Comparison of ENCODE assay signal across 8 cellular contexts in genomic region chr12:57514246-57514645, GRCh38. TPM values are rescaled to one million over a fixed set of nuclear protein-coding genes. Genes with fewer than 3 reads are reported as not detected.
DNase-seq lines count a peak whose midpoint lies in the region; ATAC-seq and TF ChIP-seq lines count a peak whose summit lies in the region.
"Not testable (repeated sequence)": the region's sequence is repeated elsewhere in the genome, so short reads cannot be mapped to it uniquely, and the experiment has no call there.
"Had no signal": no experiment of that assay in that cellular context is flagged by ENCODE, and none has a peak within 500 bp of the region (broad histone marks: within the 10 kb centered on the region; RNA-seq: fewer than 3 reads in every experiment).

No MANE protein-coding gene starts in this region.

- peaks cover 73% of the 10 kb centered on the region for H3K36me3 Mint-ChIP-seq in activated CD4-positive, alpha-beta T cell treated with anti-CD3 and anti-CD28 coated beads for 36 hours (ENCODE audit: low read depth)
- peaks cover 72% of the 10 kb centered on the region for H3K36me3 Mint-ChIP-seq in activated naive CD4-positive, alpha-beta T cell treated with anti-CD3 and anti-CD28 coated beads for 36 hours (ENCODE audit: low read depth)
- peaks cover 85% of the 10 kb centered on the region for H3K36me3 Mint-ChIP-seq in endodermal cell (ENCODE audit: low read depth)
- H3K36me3 Mint-ChIP-seq in naive thymus-derived CD4-positive, alpha-beta T cell = peaks cover 5 to 48% (median 38%) of the 10 kb centered on the region in 5 donors
- peaks cover 62 to 78% of the 10 kb centered on the region in 2 donors for H3K36me3 Mint-ChIP-seq in stimulated activated naive B cell treated with anti-CD40 and anti-IgM and Interleukin-4, amounts not matched to agents 10 μg/mL and 1 μg/mL and 100 μg/mL, for 72 hours

- H3K27ac ChIP-seq in C4-2B (peak overlapping the region; percentile 74), RWPE1 (peak overlapping the region; percentile 64)
- H3K27ac ChIP-seq in endodermal cell (ENCODE audit: low read depth, low read length); naive thymus-derived CD4-positive, alpha-beta T cell (ENCODE audit: low read depth, low read length): not testable (repeated sequence)

- peaks cover 94% of the 10 kb centered on the region for H3K36me3 ChIP-seq in endodermal cell (ENCODE audit: control insufficient read depth, insufficient read depth, low read length)
- peaks cover 24 to 80% (median 27%) of the 10 kb centered on the region in 3 experiments for H3K36me3 ChIP-seq in naive thymus-derived CD4-positive, alpha-beta T cell (ENCODE audit: control insufficient read depth in 2 of 3, insufficient read depth in 3 of 3, low read length in 3 of 3)

- not testable (repeated sequence) for TF ChIP-seq CTCF in C4-2B (conservative IDR thresholded peaks at IDR 0.05); RWPE1 (conservative IDR thresholded peaks at IDR 0.05; ENCODE audit: low read depth); endodermal cell (conservative IDR thresholded peaks at IDR 0.05)

- peaks cover 10% of the 10 kb centered on the region for H3K4me1 ChIP-seq in endodermal cell (ENCODE audit: control insufficient read depth, insufficient read depth, low read length)
- peaks cover 2 to 14% of the 10 kb centered on the region in 2 donors for H3K4me1 ChIP-seq in naive thymus-derived CD4-positive, alpha-beta T cell (ENCODE audit: control insufficient read depth in 2 of 2, insufficient read depth in 2 of 2, low read length in 2 of 2)

- H3K4me3 ChIP-seq in endodermal cell (ENCODE audit: low read length); naive thymus-derived CD4-positive, alpha-beta T cell (ENCODE audit: low read length): not testable (repeated sequence)

- H3K9ac ChIP-seq in endodermal cell (ENCODE audit: extremely low read depth, low read length, poor library complexity, severe bottlenecking) = not testable (repeated sequence)

- H3K4me3 Mint-ChIP-seq in activated CD4-positive, alpha-beta T cell treated with anti-CD3 and anti-CD28 coated beads for 36 hours; activated naive CD4-positive, alpha-beta T cell treated with anti-CD3 and anti-CD28 coated beads for 36 hours; endodermal cell; naive thymus-derived CD4-positive, alpha-beta T cell; stimulated activated naive B cell treated with anti-CD40 and anti-IgM and Interleukin-4, amounts not matched to agents 10 μg/mL and 1 μg/mL and 100 μg/mL, for 72 hours: not testable (repeated sequence)

- POLR2A ChIA-PET in RWPE1 (lab: Yijun Ruan, JAX; ENCODE audit: low non-redundant PET) = interaction anchor here (0.6 to 0.7 kb wide), 2 partner anchors 20 to 55 kb away, joined by 3 read pairs; no protein-coding TSS in a partner anchor
- POLR2A ChIA-PET in activated CD4-positive, alpha-beta T cell treated with anti-CD3 and anti-CD28 coated beads for 36 hours (lab: Charles Lee) = interaction anchor here (0.6 to 1.2 kb wide), 3 partner anchors 12 to 26 kb away, joined by 3 to 7 read pairs (median 4); partner anchors contain the start of gene MARS1
- POLR2A ChIA-PET in naive thymus-derived CD4-positive, alpha-beta T cell (lab: Charles Lee) = interaction anchor here (0.6 to 3.4 kb wide), 7 partner anchors 8 to 177 kb away, joined by 3 to 9 read pairs (median 4); no protein-coding TSS in a partner anchor

- WGBS in endodermal cell (ENCODE audit: insufficient coverage in 1 of 2, insufficient read length in 1 of 2), 2 experiments = 96 to 97% methylated on average over 4 to 9 of the region's 9 CpGs

- DNase-seq in RWPE1 (ENCODE audit: low spot score); activated CD4-positive, alpha-beta T cell treated with anti-CD3 and anti-CD28 coated beads for 36 hours; activated naive CD4-positive, alpha-beta T cell treated with anti-CD3 and anti-CD28 coated beads for 36 hours; endodermal cell; naive thymus-derived CD4-positive, alpha-beta T cell; stimulated activated naive B cell treated with anti-CD40 and anti-IgM and Interleukin-4, amounts not matched to agents 10 μg/mL and 1 μg/mL and 100 μg/mL, for 72 hours: not testable (repeated sequence)

- not testable (repeated sequence) for ATAC-seq in activated CD4-positive, alpha-beta T cell treated with anti-CD3 and anti-CD28 coated beads for 36 hours; naive thymus-derived CD4-positive, alpha-beta T cell; stimulated activated naive B cell treated with anti-CD40 and anti-IgM and Interleukin-4, amounts not matched to agents 10 μg/mL and 1 μg/mL and 100 μg/mL, for 72 hours (replicated peaks)

- H3K27ac Mint-ChIP-seq in activated CD4-positive, alpha-beta T cell treated with anti-CD3 and anti-CD28 coated beads for 36 hours = peak overlapping the region; percentile 33
- H3K27ac Mint-ChIP-seq in activated naive CD4-positive, alpha-beta T cell treated with anti-CD3 and anti-CD28 coated beads for 36 hours = peak overlapping the region; percentile 6
- H3K27ac Mint-ChIP-seq in endodermal cell = peak overlapping the region; percentile 9
- peak overlapping the region in 5 of 9 donors; percentile 32 to 85 (median 65) for H3K27ac Mint-ChIP-seq in naive thymus-derived CD4-positive, alpha-beta T cell
- H3K27ac Mint-ChIP-seq in stimulated activated naive B cell treated with anti-CD40 and anti-IgM and Interleukin-4, amounts not matched to agents 10 μg/mL and 1 μg/mL and 100 μg/mL, for 72 hours = peak overlapping the region; percentile 65

- not testable (repeated sequence) for H3K27me3 Mint-ChIP-seq in activated CD4-positive, alpha-beta T cell treated with anti-CD3 and anti-CD28 coated beads for 36 hours; activated naive CD4-positive, alpha-beta T cell treated with anti-CD3 and anti-CD28 coated beads for 36 hours (ENCODE audit: low read depth); endodermal cell (ENCODE audit: insufficient read depth); naive thymus-derived CD4-positive, alpha-beta T cell; stimulated activated naive B cell treated with anti-CD40 and anti-IgM and Interleukin-4, amounts not matched to agents 10 μg/mL and 1 μg/mL and 100 μg/mL, for 72 hours

- H3K9me3 ChIP-seq in endodermal cell (ENCODE audit: control insufficient read depth, low read length); naive thymus-derived CD4-positive, alpha-beta T cell (ENCODE audit: control insufficient read depth in 2 of 3, low read length in 3 of 3): not testable (repeated sequence)

- CTCF ChIA-PET in RWPE1 (lab: Yijun Ruan, JAX) = not testable (repeated sequence)
- CTCF ChIA-PET in activated CD4-positive, alpha-beta T cell treated with anti-CD3 and anti-CD28 coated beads for 36 hours (lab: Charles Lee) = interaction anchor here (0.6 to 1.7 kb wide), 5 partner anchors 38 to 999 kb away, joined by 3 read pairs; no protein-coding TSS in a partner anchor
- CTCF ChIA-PET in activated naive CD4-positive, alpha-beta T cell treated with anti-CD3 and anti-CD28 coated beads for 36 hours (lab: Charles Lee) = interaction anchor here (0.7 to 1.6 kb wide), 2 partner anchors 38 to 55 kb away, joined by 4 read pairs; no protein-coding TSS in a partner anchor
- CTCF ChIA-PET in naive thymus-derived CD4-positive, alpha-beta T cell (lab: Charles Lee) = interaction anchor here (0.6 to 1.7 kb wide), 2 partner anchors 37 to 207 kb away, joined by 4 read pairs; no protein-coding TSS in a partner anchor

- H3K27me3 ChIP-seq in endodermal cell (ENCODE audit: control insufficient read depth, insufficient read depth, low read length, poor library complexity, severe bottlenecking); naive thymus-derived CD4-positive, alpha-beta T cell (ENCODE audit: control insufficient read depth in 2 of 2, insufficient read depth in 2 of 2, low read length in 2 of 2): not testable (repeated sequence)

- not testable (repeated sequence) for H3K9me3 Mint-ChIP-seq in activated CD4-positive, alpha-beta T cell treated with anti-CD3 and anti-CD28 coated beads for 36 hours (ENCODE audit: low read depth); activated naive CD4-positive, alpha-beta T cell treated with anti-CD3 and anti-CD28 coated beads for 36 hours; endodermal cell; naive thymus-derived CD4-positive, alpha-beta T cell; stimulated activated naive B cell treated with anti-CD40 and anti-IgM and Interleukin-4, amounts not matched to agents 10 μg/mL and 1 μg/mL and 100 μg/mL, for 72 hours

- H3K4me1 Mint-ChIP-seq in activated CD4-positive, alpha-beta T cell treated with anti-CD3 and anti-CD28 coated beads for 36 hours = peaks cover 17% of the 10 kb centered on the region
- peaks cover 32% of the 10 kb centered on the region for H3K4me1 Mint-ChIP-seq in activated naive CD4-positive, alpha-beta T cell treated with anti-CD3 and anti-CD28 coated beads for 36 hours (ENCODE audit: low read depth)
- peaks cover 34% of the 10 kb centered on the region for H3K4me1 Mint-ChIP-seq in endodermal cell
- H3K4me1 Mint-ChIP-seq in naive thymus-derived CD4-positive, alpha-beta T cell = peaks cover 19 to 39% (median 21%) of the 10 kb centered on the region in 7 donors
- peaks cover 17 to 37% of the 10 kb centered on the region in 2 donors for H3K4me1 Mint-ChIP-seq in stimulated activated naive B cell treated with anti-CD40 and anti-IgM and Interleukin-4, amounts not matched to agents 10 μg/mL and 1 μg/mL and 100 μg/mL, for 72 hours

- intact Hi-C loops in activated CD4-positive, alpha-beta T cell treated with anti-CD3 and anti-CD28 coated beads for 36 hours (cut with DNase I, micrococcal nuclease); activated naive CD4-positive, alpha-beta T cell treated with anti-CD3 and anti-CD28 coated beads for 36 hours (cut with micrococcal nuclease); naive thymus-derived CD4-positive, alpha-beta T cell (cut with micrococcal nuclease): not testable (repeated sequence)

RNA-seq across cellular contexts. Expression of gene DDIT3, which starts 6.1 kb away (rescaled TPM):
- total RNA-seq in activated CD4-positive, alpha-beta T cell treated with anti-CD3 and anti-CD28 coated beads for 36 hours = 10 to 100 TPM; 31.2 to 32.2 TPM
- 10 to 100 TPM; 44.6 to 45.6 TPM for total RNA-seq in activated naive CD4-positive, alpha-beta T cell treated with anti-CD3 and anti-CD28 coated beads for 36 hours
- 10 to 100 TPM in 1 of 2 donors, 1 to 10 TPM in 1; 9.9 to 12.4 TPM for total RNA-seq in endodermal cell
- 19.7 TPM for polyA plus RNA-seq in endodermal cell (2013, experiment 1 of 2)
- 12.3 TPM for polyA plus RNA-seq in endodermal cell (2013, experiment 2 of 2)
- 100 to 1,000 TPM in 1 of 5 experiments, 10 to 100 TPM in 4; 19.6 to 124 (median 51.6) TPM for total RNA-seq in naive thymus-derived CD4-positive, alpha-beta T cell
- polyA plus RNA-seq in naive thymus-derived CD4-positive, alpha-beta T cell = 10 to 100 TPM; 15.9 to 23.1 TPM

RNA-seq across cellular contexts. Expression of gene MBD6, which starts 8.4 kb away (rescaled TPM):
- total RNA-seq in activated CD4-positive, alpha-beta T cell treated with anti-CD3 and anti-CD28 coated beads for 36 hours = 10 to 100 TPM; 31.3 to 43.6 TPM
- 10 to 100 TPM; 43.5 to 45.5 TPM for total RNA-seq in activated naive CD4-positive, alpha-beta T cell treated with anti-CD3 and anti-CD28 coated beads for 36 hours
- 10 to 100 TPM; 49.2 to 88.2 TPM for total RNA-seq in endodermal cell
- polyA plus RNA-seq in endodermal cell (2013, experiment 1 of 2) = 42.9 TPM
- polyA plus RNA-seq in endodermal cell (2013, experiment 2 of 2) = 32.4 TPM
- 100 to 1,000 TPM in 4 of 5 experiments, 10 to 100 TPM in 1; 85.2 to 127 (median 120) TPM for total RNA-seq in naive thymus-derived CD4-positive, alpha-beta T cell
- polyA plus RNA-seq in naive thymus-derived CD4-positive, alpha-beta T cell = 1 to 10 TPM in 1 of 2 donors, under 1 TPM in 1; 0.50 to 1.0 TPM

RNA-seq across cellular contexts. Expression of gene MARS1, which starts 26.4 kb away (rescaled TPM):
- total RNA-seq in activated CD4-positive, alpha-beta T cell treated with anti-CD3 and anti-CD28 coated beads for 36 hours = 100 to 1,000 TPM; 389 to 583 TPM
- 100 to 1,000 TPM; 481 to 489 TPM for total RNA-seq in activated naive CD4-positive, alpha-beta T cell treated with anti-CD3 and anti-CD28 coated beads for 36 hours
- 100 to 1,000 TPM; 254 to 263 TPM for total RNA-seq in endodermal cell
- polyA plus RNA-seq in endodermal cell (2013, experiment 1 of 2) = 194 TPM
- 152 TPM for polyA plus RNA-seq in endodermal cell (2013, experiment 2 of 2)
- 100 to 1,000 TPM; 178 to 229 (median 197) TPM for total RNA-seq in naive thymus-derived CD4-positive, alpha-beta T cell
- 100 to 1,000 TPM in 1 of 2 donors, 10 to 100 TPM in 1; 86.0 to 118 TPM for polyA plus RNA-seq in naive thymus-derived CD4-positive, alpha-beta T cell

RNA-seq across cellular contexts. Expression of gene DCTN2, which starts 32.7 kb away (rescaled TPM):
- total RNA-seq in activated CD4-positive, alpha-beta T cell treated with anti-CD3 and anti-CD28 coated beads for 36 hours = 10 to 100 TPM; 69.7 to 81.2 TPM
- 10 to 100 TPM; 65.1 to 71.7 TPM for total RNA-seq in activated naive CD4-positive, alpha-beta T cell treated with anti-CD3 and anti-CD28 coated beads for 36 hours
- 100 to 1,000 TPM; 110 to 114 TPM for total RNA-seq in endodermal cell
- polyA plus RNA-seq in endodermal cell (2013, experiment 1 of 2) = 164 TPM
- polyA plus RNA-seq in endodermal cell (2013, experiment 2 of 2) = 157 TPM
- total RNA-seq in naive thymus-derived CD4-positive, alpha-beta T cell = 10 to 100 TPM; 52.1 to 78.8 (median 63.0) TPM
- 10 to 100 TPM; 53.9 to 78.8 TPM for polyA plus RNA-seq in naive thymus-derived CD4-positive, alpha-beta T cell

RNA-seq across cellular contexts. Expression of gene ARHGAP9, which starts 34.6 kb away (rescaled TPM):
- 100 to 1,000 TPM in 1 of 2 experiments, 10 to 100 TPM in 1; 77.7 to 101 TPM for total RNA-seq in activated CD4-positive, alpha-beta T cell treated with anti-CD3 and anti-CD28 coated beads for 36 hours
- 10 to 100 TPM; 95.9 to 97.9 TPM for total RNA-seq in activated naive CD4-positive, alpha-beta T cell treated with anti-CD3 and anti-CD28 coated beads for 36 hours
- total RNA-seq in endodermal cell = 1 to 10 TPM; 1.3 to 1.6 TPM
- polyA plus RNA-seq in endodermal cell (2013, experiment 1 of 2) = 0.82 TPM
- 0.87 TPM for polyA plus RNA-seq in endodermal cell (2013, experiment 2 of 2)
- 100 to 1,000 TPM; 201 to 366 (median 347) TPM for total RNA-seq in naive thymus-derived CD4-positive, alpha-beta T cell
- polyA plus RNA-seq in naive thymus-derived CD4-positive, alpha-beta T cell = 100 to 1,000 TPM; 198 to 283 TPM
- total RNA-seq: G401 had no signal

Comparison
In these comparisons a context has a peak if more than half of its experiments do, and no peak if none do; other contexts are left out.
1. H3K27ac Mint-ChIP-seq: peak in every context shown above with its lines; median percentile 65 in naive thymus-derived CD4-positive, alpha-beta T cell; 65 in stimulated activated naive B cell treated with anti-CD40 and anti-IgM and Interleukin-4, amounts not matched to agents 10 μg/mL and 1 μg/mL and 100 μg/mL, for 72 hours; 33 in activated CD4-positive, alpha-beta T cell treated with anti-CD3 and anti-CD28 coated beads for 36 hours; 9 in endodermal cell; 6 in activated naive CD4-positive, alpha-beta T cell treated with anti-CD3 and anti-CD28 coated beads for 36 hours.